ENCODE assay signal across 36 cellular contexts in the genomic region with DNA sequence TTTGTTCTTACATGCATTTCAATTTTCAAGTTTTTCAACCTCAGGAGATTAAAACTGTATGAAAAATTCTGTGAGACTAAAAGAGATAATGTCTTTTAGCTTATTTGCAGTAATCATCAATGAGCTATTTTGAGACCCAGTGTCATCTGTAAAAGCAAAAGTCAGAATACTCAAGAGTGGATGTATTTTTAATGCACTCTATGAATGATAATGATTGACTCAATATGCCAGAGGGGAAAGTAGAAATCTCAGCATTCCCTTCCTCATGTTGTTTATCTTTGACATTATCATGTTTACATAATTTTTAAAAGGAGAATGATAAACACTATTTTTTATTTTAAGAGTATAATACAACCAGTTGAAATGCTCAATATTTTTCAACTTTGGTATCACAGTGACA.
"Had no signal": no experiment of that assay in that cellular context is flagged by ENCODE, and none has a peak within 500 bp of the region (broad histone marks: within the 10 kb centered on the region; RNA-seq: fewer than 3 reads in every experiment).

No MANE protein-coding gene starts in this region.

- H3K36me3 ChIP-seq: adrenal gland, brain microvascular endothelial cell, breast epithelium had no signal

- H3K4me3 ChIP-seq: adrenal gland, body of pancreas, breast epithelium had no signal

- DNase-seq: activated B cell treated with CpG ODN at 0.5 μM for 24 hours; activated CD4-positive, alpha-beta memory T cell treated with anti-CD3 and anti-CD28 coated beads for 36 hours; activated CD4-positive, alpha-beta T cell treated with anti-CD3 and anti-CD28 coated beads for 4 hours; activated CD4-positive, alpha-beta T cell treated with anti-CD3 and anti-CD28 coated beads, Interleukin-2, amount 10 ng/mL, durations not matched to agents 24 days and 14 days; activated CD4-positive, alpha-beta T cell treated with anti-CD3 and anti-CD28 coated beads, Interleukin-2, amount 50 U/mL, for 1 hour; activated CD4-positive, alpha-beta T cell treated with anti-CD3 and anti-CD28 coated beads, Interleukin-2, amount 50 U/mL, for 4 hours; activated CD4-positive, CD25-positive, alpha-beta regulatory T cell treated with anti-CD3 and anti-CD28 coated beads, Interleukin-2, amount 50 U/mL, for 72 hours; activated CD8-positive, alpha-beta memory T cell treated with anti-CD3 and anti-CD28 coated beads, Interleukin-2, amount 50 U/mL, for 4 hours; activated CD8-positive, alpha-beta T cell treated with anti-CD3 and anti-CD28 coated beads for 36 hours; activated effector memory CD4-positive, alpha-beta T cell treated with anti-CD3 and anti-CD28 coated beads, Interleukin-2, amount 50 U/mL, for 16 hours; activated gamma-delta T cell treated with Interleukin-2 at 50 U/mL for 16 hours; activated naive CD4-positive, alpha-beta T cell; activated naive CD4-positive, alpha-beta T cell treated with anti-CD3 and anti-CD28 coated beads for 36 hours; activated naive CD4-positive, alpha-beta T cell treated with anti-CD3 and anti-CD28 coated beads, Interleukin-2, amount 50 U/mL, for 16 hours; activated naive CD8-positive, alpha-beta T cell treated with anti-CD3 and anti-CD28 coated beads for 36 hours; activated T-cell treated with anti-CD3 and anti-CD28 coated beads for 4 hours; activated T-cell treated with anti-CD3 and anti-CD28 coated beads, Interleukin-2, amount 50 U/mL, for 1 hour; activated T-cell treated with anti-CD3 and anti-CD28 coated beads, Interleukin-2, amount 50 U/mL, for 4 hours; activated T-cell treated with anti-CD3 and anti-CD28 coated beads, Interleukin-2, amount 50 U/mL, for 72 hours; adrenal gland; amniotic stem cell; aorta; body of pancreas; brain microvascular endothelial cell; central memory CD4-positive, alpha-beta T cell; T-helper 2 cell; T-helper 9 cell had no signal

- H3K9me3 Mint-ChIP-seq: activated CD4-positive, alpha-beta memory T cell treated with anti-CD3 and anti-CD28 coated beads for 36 hours; activated CD4-positive, alpha-beta T cell treated with anti-CD3 and anti-CD28 coated beads, Interleukin-2, amount 10 ng/mL, durations not matched to agents 24 days and 14 days; activated CD8-positive, alpha-beta T cell treated with anti-CD3 and anti-CD28 coated beads for 36 hours; activated naive CD4-positive, alpha-beta T cell treated with anti-CD3 and anti-CD28 coated beads for 36 hours; activated naive CD8-positive, alpha-beta T cell treated with anti-CD3 and anti-CD28 coated beads for 36 hours; activated T-helper 1 cell treated with anti-CD3 and anti-CD28 coated beads, Interleukin-12 subunit alpha, Interleukin-12 subunit beta, Interleukin-2, Interleukin-4 antibody, amounts not matched to agents 30 ng/mL and 10 ng/mL and 1 ng/mL, durations not matched to agents 14 hours and 24 hours and 36 hours; T-helper 1 cell treated with Interleukin-12 subunit alpha and Interleukin-12 subunit beta and Interleukin-4 antibody, amounts not matched to agents 30 μg/mL and 1 μg/mL, for 36 hours; T-helper 2 cell treated with Interferon-gamma antibody and Interleukin-4, amounts not matched to agents 5 μg/mL and 100 μg/mL, for 36 hours had no signal

- ATAC-seq: activated CD8-positive, alpha-beta T cell treated with anti-CD3 and anti-CD28 coated beads for 36 hours; activated naive CD4-positive, alpha-beta T cell treated with anti-CD3 and anti-CD28 coated beads, Interleukin-2, amount 50 U/mL, for 72 hours; activated T-cell treated with anti-CD3 and anti-CD28 coated beads, Interleukin-2, amount 50 U/mL, for 4 hours; activated T-cell treated with anti-CD3 and anti-CD28 coated beads, Interleukin-2, amount 50 U/mL, for 72 hours; activated T-helper 17 cell treated with anti-CD3 and anti-CD28 coated beads, Interleukin-2, amount 50 U/mL, for 72 hours; body of pancreas had no signal

- H3K9me3 ChIP-seq: adrenal gland, body of pancreas, breast epithelium had no signal

- H3K4me1 Mint-ChIP-seq: activated B cell treated with CpG ODN at 0.5 μM for 24 hours; activated CD4-positive, alpha-beta T cell treated with anti-CD3 and anti-CD28 coated beads, Interleukin-2, amount 10 ng/mL, durations not matched to agents 24 days and 14 days; activated naive CD8-positive, alpha-beta T cell treated with anti-CD3 and anti-CD28 coated beads for 36 hours; activated T-helper 17 cell treated with anti-CD3 and anti-CD28 coated beads, Interleukin-2, amount 50 U/mL, for 72 hours had no signal

- H3K4me1 ChIP-seq: adrenal gland, body of pancreas, breast epithelium had no signal

- H3K27me3 ChIP-seq: adrenal gland, body of pancreas, brain microvascular endothelial cell, breast epithelium had no signal

- FAIRE-seq: astrocyte, TTC549 had no signal

- H3K4me3 Mint-ChIP-seq: activated B cell treated with CpG ODN at 0.5 μM for 24 hours; activated CD4-positive, alpha-beta memory T cell treated with anti-CD3 and anti-CD28 coated beads for 36 hours; activated CD4-positive, alpha-beta T cell treated with anti-CD3 and anti-CD28 coated beads, Interleukin-2, amount 10 ng/mL, durations not matched to agents 24 days and 14 days; activated CD8-positive, alpha-beta T cell treated with anti-CD3 and anti-CD28 coated beads for 36 hours; activated naive CD4-positive, alpha-beta T cell treated with anti-CD3 and anti-CD28 coated beads for 36 hours; activated naive CD8-positive, alpha-beta T cell treated with anti-CD3 and anti-CD28 coated beads for 36 hours; activated T-cell treated with anti-CD3 and anti-CD28 coated beads, Interleukin-2, amount 50 U/mL, for 4 hours; activated T-cell treated with anti-CD3 and anti-CD28 coated beads, Interleukin-2, amount 50 U/mL, for 72 hours; activated T-helper 1 cell treated with anti-CD3 and anti-CD28 coated beads, Interleukin-12 subunit alpha, Interleukin-12 subunit beta, Interleukin-2, Interleukin-4 antibody, amounts not matched to agents 30 ng/mL and 10 ng/mL and 1 ng/mL, durations not matched to agents 14 hours and 24 hours and 36 hours; activated T-helper 17 cell treated with anti-CD3 and anti-CD28 coated beads, Interleukin-2, amount 50 U/mL, for 72 hours; T-helper 1 cell treated with Interleukin-12 subunit alpha and Interleukin-12 subunit beta and Interleukin-4 antibody, amounts not matched to agents 30 μg/mL and 1 μg/mL, for 36 hours; T-helper 2 cell treated with Interferon-gamma antibody and Interleukin-4, amounts not matched to agents 5 μg/mL and 100 μg/mL, for 36 hours had no signal

- H3K36me3 Mint-ChIP-seq: activated CD4-positive, alpha-beta memory T cell treated with anti-CD3 and anti-CD28 coated beads for 36 hours; activated naive CD4-positive, alpha-beta T cell treated with anti-CD3 and anti-CD28 coated beads, Interleukin-2, amount 50 U/mL, for 72 hours; activated naive CD8-positive, alpha-beta T cell treated with anti-CD3 and anti-CD28 coated beads for 36 hours had no signal

- H3K27me3 Mint-ChIP-seq: activated B cell treated with CpG ODN at 0.5 μM for 24 hours; activated CD4-positive, alpha-beta memory T cell treated with anti-CD3 and anti-CD28 coated beads for 36 hours; activated CD4-positive, alpha-beta T cell treated with anti-CD3 and anti-CD28 coated beads, Interleukin-2, amount 10 ng/mL, durations not matched to agents 24 days and 14 days; activated CD8-positive, alpha-beta T cell treated with anti-CD3 and anti-CD28 coated beads for 36 hours; activated naive CD8-positive, alpha-beta T cell treated with anti-CD3 and anti-CD28 coated beads for 36 hours; activated T-helper 17 cell treated with anti-CD3 and anti-CD28 coated beads, Interleukin-2, amount 50 U/mL, for 72 hours had no signal

- H3K27ac ChIP-seq: adrenal gland, body of pancreas, brain microvascular endothelial cell, breast epithelium, VCaP had no signal

- H3K27ac Mint-ChIP-seq: activated B cell treated with CpG ODN at 0.5 μM for 24 hours; activated CD4-positive, alpha-beta memory T cell treated with anti-CD3 and anti-CD28 coated beads for 36 hours; activated CD4-positive, alpha-beta T cell treated with anti-CD3 and anti-CD28 coated beads, Interleukin-2, amount 10 ng/mL, durations not matched to agents 24 days and 14 days; activated CD8-positive, alpha-beta T cell treated with anti-CD3 and anti-CD28 coated beads for 36 hours; activated naive CD4-positive, alpha-beta T cell treated with anti-CD3 and anti-CD28 coated beads for 36 hours; activated naive CD4-positive, alpha-beta T cell treated with anti-CD3 and anti-CD28 coated beads, Interleukin-2, amount 50 U/mL, for 72 hours; activated naive CD8-positive, alpha-beta T cell treated with anti-CD3 and anti-CD28 coated beads for 36 hours; activated T-cell treated with anti-CD3 and anti-CD28 coated beads, Interleukin-2, amount 50 U/mL, for 72 hours; activated T-helper 1 cell treated with anti-CD3 and anti-CD28 coated beads, Interleukin-12 subunit alpha, Interleukin-12 subunit beta, Interleukin-2, Interleukin-4 antibody, amounts not matched to agents 30 ng/mL and 10 ng/mL and 1 ng/mL, durations not matched to agents 14 hours and 24 hours and 36 hours; activated T-helper 17 cell treated with anti-CD3 and anti-CD28 coated beads, Interleukin-2, amount 50 U/mL, for 72 hours; T-helper 1 cell treated with Interleukin-12 subunit alpha and Interleukin-12 subunit beta and Interleukin-4 antibody, amounts not matched to agents 30 μg/mL and 1 μg/mL, for 36 hours; T-helper 2 cell treated with Interferon-gamma antibody and Interleukin-4, amounts not matched to agents 5 μg/mL and 100 μg/mL, for 36 hours had no signal
